In the genomic region with DNA sequence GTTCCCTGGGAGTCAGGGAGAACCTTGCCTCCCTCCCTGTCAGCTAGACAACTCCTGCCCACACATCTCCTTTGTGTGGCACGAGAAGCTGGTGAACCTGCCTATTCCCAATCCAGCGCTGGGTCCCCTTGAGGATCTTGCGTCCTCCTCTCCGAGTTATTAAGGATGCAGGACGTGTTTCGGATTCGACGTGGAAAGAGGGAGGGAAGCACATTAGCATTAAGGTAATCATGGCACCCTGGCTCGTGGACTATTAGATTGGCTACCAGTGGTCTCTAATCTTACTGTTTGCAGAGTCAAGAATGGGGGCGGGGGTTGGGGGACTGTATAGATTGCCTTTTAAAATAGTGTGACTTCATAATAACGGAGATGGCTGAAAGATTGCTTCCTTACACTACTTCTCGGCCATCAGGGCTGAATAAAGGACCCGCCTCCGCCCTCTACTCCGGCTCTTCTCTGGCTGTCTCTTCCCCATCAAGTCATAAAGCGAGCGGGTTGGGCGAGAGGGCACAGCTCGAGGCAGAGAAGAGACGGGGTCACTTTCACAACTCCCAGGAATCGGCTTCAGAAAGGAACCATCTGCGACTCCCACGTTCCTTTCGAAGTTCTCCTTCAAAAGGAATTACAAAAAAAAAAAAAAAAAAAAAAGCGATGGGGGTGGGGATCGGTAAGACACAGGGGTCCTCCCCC, we compare ENCODE assay signal across 9 cellular contexts. TPM values are rescaled to one million over a fixed set of nuclear protein-coding genes. Genes with fewer than 3 reads are reported as not detected.
A peak's percentile ranks its signal among the peaks of the same experiment; 100 is the strongest.
DNase-seq lines count a peak whose midpoint lies in the region; ATAC-seq and TF ChIP-seq lines count a peak whose summit lies in the region.
"Had no signal": no experiment of that assay in that cellular context is flagged by ENCODE, and none has a peak within 500 bp of the region (broad histone marks: within the 10 kb centered on the region; RNA-seq: fewer than 3 reads in every experiment).

No MANE protein-coding gene starts in this region.

- H3K27ac ChIP-seq in GM23338 (ENCODE audit: low read depth) = no peak overlapping the region
- H3K27ac ChIP-seq in SK-N-MC = no peak overlapping the region
- H3K27ac ChIP-seq in right atrium auricular region = no peak overlapping the region
- H3K27ac ChIP-seq in rectal smooth muscle tissue (ENCODE audit: low read depth, low read length) = no peak overlapping the region

- no peak overlapping the region for H3K27ac Mint-ChIP-seq in GM23338
- H3K27ac Mint-ChIP-seq: activated naive CD8-positive, alpha-beta T cell treated with anti-CD3 and anti-CD28 coated beads, Interleukin-2, amount 10 ng/mL, durations not matched to agents 7 days and 5 days had no signal

- H3K4me3 Mint-ChIP-seq in GM23338 = peak overlapping the region; percentile 92
- H3K4me3 Mint-ChIP-seq: activated naive CD8-positive, alpha-beta T cell treated with anti-CD3 and anti-CD28 coated beads, Interleukin-2, amount 10 ng/mL, durations not matched to agents 7 days and 5 days had no signal

- no peaks in the 10 kb centered on the region for H3K9me2 ChIP-seq in GM23338 (ENCODE audit: insufficient read depth)

- H3K27me3 ChIP-seq in GM23338 (ENCODE audit: insufficient read depth) (peaks cover 75% of the 10 kb centered on the region), right atrium auricular region (no peaks in the 10 kb centered on the region), rectal smooth muscle tissue (ENCODE audit: control insufficient read depth, insufficient read depth, low read length) (peaks cover 6% of the 10 kb centered on the region)

- H3K9me3 ChIP-seq in SK-N-MC (ENCODE audit: low read depth, low read length) = no peaks in the 10 kb centered on the region
- H3K9me3 ChIP-seq in right atrium auricular region = no peaks in the 10 kb centered on the region

- no peaks in the 10 kb centered on the region for H4K20me1 ChIP-seq in GM23338 (replicated peaks; ENCODE audit: insufficient read depth)

- H3K4me3 ChIP-seq in GM23338 (peak overlapping the region; percentile 78), SK-N-MC (peak overlapping the region; percentile 8; the same call in 1 of the 2 replicates), right atrium auricular region (peak overlapping the region; percentile 54 to 64), rectal smooth muscle tissue (ENCODE audit: low read length) (peak overlapping the region; percentile 27)

- peak overlapping the region; percentile 86 for H2AFZ ChIP-seq in GM23338

- no peaks in the 10 kb centered on the region; the same call in 2 of the 3 replicates for H3K9me3 Mint-ChIP-seq in GM23338
- H3K9me3 Mint-ChIP-seq: activated naive CD8-positive, alpha-beta T cell treated with anti-CD3 and anti-CD28 coated beads, Interleukin-2, amount 10 ng/mL, durations not matched to agents 7 days and 5 days had no signal

- H3K4me1 Mint-ChIP-seq in GM23338 = peaks cover 13% of the 10 kb centered on the region

- TF ChIP-seq CTCF in GM23338 (conservative IDR thresholded peaks at IDR 0.05; ENCODE audit: low read depth in 2 of 2) (no peak), right atrium auricular region (IDR thresholded peaks at IDR 0.05) (no peak)

- no peaks in the 10 kb centered on the region for H3K36me3 ChIP-seq in GM23338 (ENCODE audit: insufficient read depth)
- H3K36me3 ChIP-seq in SK-N-MC (ENCODE audit: insufficient read depth, low read length) = no peaks in the 10 kb centered on the region
- H3K36me3 ChIP-seq in right atrium auricular region = no peaks in the 10 kb centered on the region
- no peaks in the 10 kb centered on the region for H3K36me3 ChIP-seq in rectal smooth muscle tissue (ENCODE audit: control insufficient read depth, insufficient read depth, low read length)

- H3K79me2 ChIP-seq in GM23338 (replicated peaks; ENCODE audit: insufficient read depth) = no peaks in the 10 kb centered on the region

- DNase-seq in GM23338 (ENCODE audit: low spot score) = peak; percentile 47
- DNase-seq in SK-N-MC (ENCODE audit: low read depth, low spot score) = no peak
- DNase-seq in right atrium auricular region (ENCODE audit: low spot score) = no peak
- DNase-seq in kidney glomerular epithelial cell (lab: John Stamatoyannopoulos, UW) = no peak
- no peak for DNase-seq in cerebellum (ENCODE audit: low spot score)
- no peak for DNase-seq in HPDE6-E6E7 (ENCODE audit: extremely low spot score)
- DNase-seq: activated naive CD8-positive, alpha-beta T cell treated with anti-CD3 and anti-CD28 coated beads, Interleukin-2, amount 10 ng/mL, durations not matched to agents 7 days and 5 days had no signal

- H3K4me2 ChIP-seq in GM23338 = peak overlapping the region; percentile 93

- H3F3A ChIP-seq in GM23338 (replicated peaks; ENCODE audit: low read depth) = no peaks in the 10 kb centered on the region

- peaks cover 46% of the 10 kb centered on the region for H3K27me3 Mint-ChIP-seq in GM23338 (ENCODE audit: insufficient read depth, low read depth, poor library complexity)

- H3K9ac ChIP-seq in SK-N-MC (ENCODE audit: insufficient read length) (no peak overlapping the region), rectal smooth muscle tissue (ENCODE audit: low read length) (no peak overlapping the region)

- peaks cover 14% of the 10 kb centered on the region; the same call in 1 of the 2 replicates for H3K4me1 ChIP-seq in GM23338 (ENCODE audit: insufficient read depth)
- H3K4me1 ChIP-seq in right atrium auricular region = peaks cover 0 to 15% of the 10 kb centered on the region in 2 donors
- peaks cover 4% of the 10 kb centered on the region for H3K4me1 ChIP-seq in rectal smooth muscle tissue (ENCODE audit: control insufficient read depth, insufficient read depth, low read length)

- ATAC-seq in GM23338 (peak; percentile 19), HG03439 (IDR thresholded peaks at IDR 0.05; ENCODE audit: unreplicated experiment) (no peak)

- H3K36me3 Mint-ChIP-seq in GM23338 (ENCODE audit: low read depth) = no peaks in the 10 kb centered on the region; the same call in 2 of the 3 replicates
- H3K36me3 Mint-ChIP-seq: activated naive CD8-positive, alpha-beta T cell treated with anti-CD3 and anti-CD28 coated beads, Interleukin-2, amount 10 ng/mL, durations not matched to agents 7 days and 5 days had no signal

TF ChIP-seq in GM23338, 12 proteins besides CTCF, POLR2A, EP300 and RAD21:
- peak; percentile 52 for TF ChIP-seq EZH2 (IDR thresholded peaks at IDR 0.05; ENCODE audit: low read depth, unreplicated experiment)
- no peak for TF ChIP-seq ZNF331 (CRISPR knock-in tag; IDR thresholded peaks at IDR 0.05; ENCODE audit: low read depth)

RNA-seq across cellular contexts. Expression of a gene that starts 1.7 kb away (rescaled TPM):
- total RNA-seq in GM23338 (2014; rRNA removed; shearing (Covaris generic)) = not detected in 2 replicates
- 0.75 and 1.2 TPM in 2 replicates for polyA plus RNA-seq in GM23338 (2016; fragmentation: Nextera tagmentation; extraction: Ambion mirVana)
- total RNA-seq in right atrium auricular region (10 to 100 TPM in 1 of 2 donors, under 1 TPM in 1; 0.75 to 14.3 TPM), cerebellum (92.6 TPM)
- total RNA-seq: activated naive CD8-positive, alpha-beta T cell treated with anti-CD3 and anti-CD28 coated beads, Interleukin-2, amount 10 ng/mL, durations not matched to agents 7 days and 5 days had no signal

Comparison
In these comparisons a context has a peak if more than half of its experiments do, and no peak if none do; other contexts are left out.
1. H3K4me3 ChIP-seq: peak in every context shown above with its lines; median percentile 78 in GM23338; 59 in right atrium auricular region; 27 in rectal smooth muscle tissue; 8 in SK-N-MC.